8 cellular contexts compared by ENCODE assay signal in genomic region chr12:108514468-108514972, GRCh38. TPM values are rescaled to one million over a fixed set of nuclear protein-coding genes. Genes with fewer than 3 reads are reported as not detected.
DNase-seq lines count a peak whose midpoint lies in the region; ATAC-seq and TF ChIP-seq lines count a peak whose summit lies in the region.

No MANE protein-coding gene starts in this region.

- H3K4me3 ChIP-seq in PC-3 (ENCODE audit: low read length) (peak overlapping the region; percentile 90), fibroblast of the aortic adventitia (ENCODE audit: low read depth, low read length) (peak overlapping the region; percentile 59), retinal pigment epithelial cell (ENCODE audit: low read length) (peak overlapping the region; percentile 88)

- TF ChIP-seq CTCF in PC-3 (conservative IDR thresholded peaks at IDR 0.05; ENCODE audit: low read depth, low read length): no peak
- TF ChIP-seq CTCF in fibroblast of the aortic adventitia (IDR thresholded peaks at IDR 0.05; ENCODE audit: insufficient read depth, low read length): no peak
- TF ChIP-seq CTCF in retinal pigment epithelial cell (conservative IDR thresholded peaks at IDR 0.05; ENCODE audit: low read depth, low read length): no peak

- H3K4me1 ChIP-seq in PC-3 (ENCODE audit: insufficient read depth, low read length): peaks cover 11% of the 10 kb centered on the region; the same call in 1 of the 2 replicates

- H3K79me2 ChIP-seq in PC-3 (ENCODE audit: low read length): peaks cover 11% of the 10 kb centered on the region

- H2AFZ ChIP-seq in PC-3 (ENCODE audit: low read length): peak overlapping the region; percentile 85

- H3K9me2 ChIP-seq in PC-3 (replicated peaks; ENCODE audit: low read length): no peaks in the 10 kb centered on the region

- H3K9me3 ChIP-seq in PC-3 (ENCODE audit: low read length): no peaks in the 10 kb centered on the region

- H3F3A ChIP-seq in PC-3 (ENCODE audit: low read length, unreplicated experiment): no peaks in the 10 kb centered on the region

- CTCF ChIA-PET in PC-3 (lab: Charles Lee): interaction anchor here (0.7 kb wide), 1 partner anchor 871 kb away, joined by 3 read pairs; no protein-coding TSS in a partner anchor

- intact Hi-C loops in PC-3 (cut with micrococcal nuclease): loop anchor here (2.0 to 10.0 kb wide), 4 partner anchors 32 to 830 kb away; partner anchors contain the start of gene PWP1

- DNase-seq in PC-3 (no peak), fibroblast of the aortic adventitia (ENCODE audit: low read depth) (no peak), retinal pigment epithelial cell (ENCODE audit: low read depth) (no peak), HCEC 1CT (no peak), HT-29 (ENCODE audit: low spot score) (no peak), medulla oblongata (ENCODE audit: extremely low spot score) (no peak), glomerular visceral epithelial cell (ENCODE audit: extremely low spot score) (no peak)

- peaks cover 17% of the 10 kb centered on the region; the same call in 1 of the 2 replicates for H3K36me3 ChIP-seq in PC-3 (ENCODE audit: low read depth, low read length)

- H3K27me3 ChIP-seq in PC-3 (ENCODE audit: low read length): no peaks in the 10 kb centered on the region

- no peak overlapping the region for H3K27ac ChIP-seq in PC-3 (ENCODE audit: low read length)

- H3K4me2 ChIP-seq in PC-3 (ENCODE audit: low read length): peak overlapping the region; percentile 81

- POLR2A ChIA-PET in PC-3 (lab: Charles Lee; ENCODE audit: unreplicated experiment): interaction anchor here (0.6 to 0.9 kb wide), 2 partner anchors 32 to 33 kb away, joined by 4 read pairs; no protein-coding TSS in a partner anchor

- ATAC-seq in GM21360 (IDR thresholded peaks at IDR 0.05; ENCODE audit: unreplicated experiment) (peak; percentile 1), PC-3 (peak; percentile 6)

- peak overlapping the region; percentile 5; the same call in 1 of the 2 replicates for H3K9ac ChIP-seq in PC-3 (ENCODE audit: low read length)

- peaks cover 3% of the 10 kb centered on the region; the same call in 1 of the 2 replicates for H4K20me1 ChIP-seq in PC-3 (ENCODE audit: low read length)

- BruUV-seq in PC-3 (replicated peaks; lab: Mats Ljungman, UMichigan): TSS peak; percentile 39

RNA-seq across cellular contexts. Expression of gene FICD, which starts 0.6 kb away (rescaled TPM):
- total RNA-seq in PC-3 (2014; rRNA removed) (6.4 and 18.5 TPM in 2 replicates), fibroblast of the aortic adventitia (ENCODE audit: low replicate concordance) (7.6 and 11.6 TPM in 2 replicates)
- 9.1 and 9.6 TPM in 2 replicates for total RNA-seq in HT-29 (2014; rRNA removed; shearing (Covaris generic))

RNA-seq across cellular contexts. Expression of gene SART3, which starts 46.5 kb away (rescaled TPM):
- total RNA-seq in PC-3 (2014; rRNA removed) (148 and 165 TPM in 2 replicates), fibroblast of the aortic adventitia (ENCODE audit: low replicate concordance) (46.6 and 105 TPM in 2 replicates)
- 91.8 and 98.9 TPM in 2 replicates for total RNA-seq in HT-29 (2014; rRNA removed; shearing (Covaris generic))

RNA-seq across cellular contexts. Expression of gene ISCU, which starts 47.9 kb away (rescaled TPM):
- total RNA-seq in PC-3 (2014; rRNA removed) (120 and 181 TPM in 2 replicates), fibroblast of the aortic adventitia (ENCODE audit: low replicate concordance) (136 TPM in 2 replicates)
- total RNA-seq in HT-29 (2014; rRNA removed; shearing (Covaris generic)): 71.1 and 91.3 TPM in 2 replicates
